Comparison of ENCODE assay signal across 8 cellular contexts in the genomic region with DNA sequence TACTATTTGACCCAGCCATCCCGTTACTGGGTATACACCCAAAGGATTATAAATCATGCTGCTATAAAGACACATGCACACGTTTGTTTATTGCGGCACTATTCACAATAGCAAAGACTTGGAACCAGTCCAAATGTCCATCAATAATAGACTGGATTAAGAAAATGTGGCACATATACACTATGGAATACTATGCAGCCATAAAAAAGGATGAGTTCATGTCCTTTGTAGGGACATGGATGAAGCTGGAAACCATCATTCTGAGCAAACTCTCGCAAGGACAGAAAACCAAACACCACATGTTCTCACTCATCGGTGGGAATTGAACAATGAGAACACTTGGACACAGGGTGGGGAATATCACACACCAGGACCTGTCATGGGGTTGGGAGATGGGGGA. TPM values are rescaled to one million over a fixed set of nuclear protein-coding genes. Genes with fewer than 3 reads are reported as not detected.
"Had no signal": no experiment of that assay in that cellular context is flagged by ENCODE, and none has a peak within 500 bp of the region (broad histone marks: within the 10 kb centered on the region; RNA-seq: fewer than 3 reads in every experiment).

No MANE protein-coding gene starts in this region.

RNA-seq across cellular contexts. Expression of a gene that starts 56.7 kb away (rescaled TPM):
- total RNA-seq: activated B cell treated with CpG ODN at 0.5 μM for 24 hours; activated CD4-positive, alpha-beta memory T cell treated with anti-CD3 and anti-CD28 coated beads for 36 hours; activated CD4-positive, alpha-beta T cell treated with anti-CD3 and anti-CD28 coated beads for 36 hours; activated CD4-positive, alpha-beta T cell treated with anti-CD3 and anti-CD28 coated beads, Interleukin-2, amount 10 ng/mL, durations not matched to agents 24 days and 14 days; activated CD4-positive, alpha-beta T cell treated with anti-CD3 and anti-CD28 coated beads, Interleukin-2, amount 10 ng/mL, durations not matched to agents 7 days and 5 days; activated CD8-positive, alpha-beta memory T cell treated with anti-CD3 and anti-CD28 coated beads for 36 hours; activated CD8-positive, alpha-beta T cell treated with anti-CD3 and anti-CD28 coated beads for 36 hours; T-helper 1 cell treated with Interleukin-12 subunit alpha and Interleukin-12 subunit beta and Interleukin-4 antibody, amounts not matched to agents 30 ng/mL and 1 ng/mL, for 36 hours had no signal
